In genomic region chr1:20138961-20139550, GRCh38 we compare ENCODE assay signal across 17 cellular contexts. TPM values are rescaled to one million over a fixed set of nuclear protein-coding genes. Genes with fewer than 3 reads are reported as not detected.
"Had no signal": no experiment of that assay in that cellular context is flagged by ENCODE, and none has a peak within 500 bp of the region (broad histone marks: within the 10 kb centered on the region; RNA-seq: fewer than 3 reads in every experiment).

A gene with protein sequence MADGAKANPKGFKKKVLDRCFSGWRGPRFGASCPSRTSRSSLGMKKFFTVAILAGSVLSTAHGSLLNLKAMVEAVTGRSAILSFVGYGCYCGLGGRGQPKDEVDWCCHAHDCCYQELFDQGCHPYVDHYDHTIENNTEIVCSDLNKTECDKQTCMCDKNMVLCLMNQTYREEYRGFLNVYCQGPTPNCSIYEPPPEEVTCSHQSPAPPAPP (plus strand): TSS chr1:20139323. CDS start chr1:20139428, 105 bp downstream.

- H3K4me1 Mint-ChIP-seq: endodermal cell, nephron, T-cell had no signal

- H3K9me3 ChIP-seq: breast epithelium, transverse colon had no signal

- H3K9me3 Mint-ChIP-seq: activated T-helper 2 cell treated with anti-CD3 and anti-CD28 coated beads, Interferon-gamma antibody, Interleukin-2, Interleukin-4, amounts not matched to agents 10 μg/mL and 5 μg/mL and 100 μg/mL, durations not matched to agents 14 hours and 24 hours and 36 hours; nephron; T-cell had no signal

- H3K36me3 Mint-ChIP-seq: activated naive CD8-positive, alpha-beta T cell; T-cell had no signal

- H3K36me3 ChIP-seq: breast epithelium, transverse colon had no signal

- DNase-seq: activated CD4-positive, alpha-beta T cell treated with anti-CD3 and anti-CD28 coated beads for 4 hours; aorta; endodermal cell; erythroblast; mesenchymal stem cell; small intestine; T-cell; T1000; transverse colon had no signal

- H3K4me3 Mint-ChIP-seq: activated naive CD8-positive, alpha-beta T cell; endodermal cell; nephron; T-cell had no signal

- ATAC-seq: left lobe of liver, T-cell had no signal

- H3K4me3 ChIP-seq: breast epithelium, transverse colon had no signal

- H3K27ac Mint-ChIP-seq: activated naive CD8-positive, alpha-beta T cell; activated T-helper 2 cell treated with anti-CD3 and anti-CD28 coated beads, Interferon-gamma antibody, Interleukin-2, Interleukin-4, amounts not matched to agents 10 μg/mL and 5 μg/mL and 100 μg/mL, durations not matched to agents 14 hours and 24 hours and 36 hours; endodermal cell; nephron; T-cell had no signal

- H3K27me3 ChIP-seq: breast epithelium, transverse colon had no signal

- H3K4me1 ChIP-seq: breast epithelium, transverse colon had no signal

- H3K27ac ChIP-seq: transverse colon had no signal

RNA-seq across cellular contexts. Expression of the gene that starts here (rescaled TPM):
- total RNA-seq: activated CD8-positive, alpha-beta memory T cell treated with anti-CD3 and anti-CD28 coated beads for 36 hours; activated T-helper 2 cell treated with anti-CD3 and anti-CD28 coated beads, Interferon-gamma antibody, Interleukin-2, Interleukin-4, amounts not matched to agents 10 μg/mL and 5 μg/mL and 100 μg/mL, durations not matched to agents 14 hours and 24 hours and 36 hours; aorta; breast epithelium; cerebellum; dermis microvascular lymphatic vessel endothelial cell; endodermal cell; left lobe of liver; T-cell had no signal
